Comparison of ENCODE assay signal across 18 cellular contexts in the genomic region with DNA sequence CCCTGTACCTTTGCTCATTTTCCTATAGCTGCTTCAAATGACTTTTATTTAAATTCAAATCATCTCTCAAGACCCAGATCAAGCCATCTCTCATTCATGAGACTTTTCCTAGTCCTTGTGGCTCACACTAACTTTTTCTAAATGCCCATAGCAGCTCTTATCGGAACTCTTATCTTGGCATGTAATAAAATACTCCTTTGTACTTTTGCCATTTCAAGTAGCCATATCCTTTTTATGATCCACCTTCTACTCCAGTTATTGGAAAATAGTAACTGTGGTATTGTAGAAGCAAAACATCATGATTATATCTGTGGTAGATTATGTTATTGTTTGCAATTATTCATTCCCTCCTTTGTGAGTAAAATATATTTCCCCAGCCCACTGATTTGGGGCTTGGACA. TPM values are rescaled to one million over a fixed set of nuclear protein-coding genes. Genes with fewer than 3 reads are reported as not detected.
DNase-seq lines count a peak whose midpoint lies in the region; FAIRE-seq and TF ChIP-seq lines count a peak whose summit lies in the region.
"Had no signal": no experiment of that assay in that cellular context is flagged by ENCODE, and none has a peak within 500 bp of the region (broad histone marks: within the 10 kb centered on the region; RNA-seq: fewer than 3 reads in every experiment).

No MANE protein-coding gene starts in this region.

- no peaks in the 10 kb centered on the region for H3K79me2 ChIP-seq in astrocyte (ENCODE audit: insufficient read depth, low read length)
- no peaks in the 10 kb centered on the region for H3K79me2 ChIP-seq in smooth muscle cell (ENCODE audit: low read depth)

- H3K9me3 ChIP-seq in HEK293 (ENCODE audit: control insufficient read depth, insufficient read depth, low read depth, low read length) (no peaks in the 10 kb centered on the region), astrocyte (ENCODE audit: insufficient read depth, low read depth, low read length) (no peaks in the 10 kb centered on the region), smooth muscle cell (replicated peaks; ENCODE audit: low read depth) (no peaks in the 10 kb centered on the region)
- H3K9me3 ChIP-seq: BLaER1 had no signal

- H3K4me3 Mint-ChIP-seq in astrocyte (ENCODE audit: unreplicated experiment) (peak overlapping the region; percentile 11), mesothelial cell of epicardium (peak overlapping the region; percentile 9)
- H3K4me3 Mint-ChIP-seq: CD14-positive monocyte; CD4-positive, alpha-beta memory T cell had no signal

- POLR2A ChIA-PET in HEK293 (lab: Yijun Ruan, JAX): no interaction called here

- H3K36me3 ChIP-seq in HEK293 (ENCODE audit: control insufficient read depth in 2 of 2, insufficient read depth in 1 of 2, low read length in 2 of 2) (no peaks in the 10 kb centered on the region), astrocyte (ENCODE audit: insufficient read depth, low read length) (no peaks in the 10 kb centered on the region), smooth muscle cell (ENCODE audit: low read depth) (no peaks in the 10 kb centered on the region)
- H3K36me3 ChIP-seq: BLaER1 had no signal

- no peak for TF ChIP-seq CTCF in HEK293 (tag by site-specific recombination; IDR thresholded peaks at IDR 0.05)
- TF ChIP-seq CTCF in astrocyte (IDR thresholded peaks at IDR 0.05; ENCODE audit: insufficient read depth, low read depth, low read length): no peak
- no peak for TF ChIP-seq CTCF in mesothelial cell of epicardium (IDR thresholded peaks at IDR 0.05; ENCODE audit: unreplicated experiment)
- TF ChIP-seq CTCF in smooth muscle cell (IDR thresholded peaks at IDR 0.05; ENCODE audit: borderline replicate concordance, insufficient read depth, poor library complexity, severe bottlenecking): no peak

- H3K4me2 ChIP-seq in astrocyte (ENCODE audit: low read length): peak overlapping the region; percentile 19
- H3K4me2 ChIP-seq in smooth muscle cell: peak overlapping the region; percentile 60
- H3K4me2 ChIP-seq: BLaER1 had no signal

- H3K4me3 ChIP-seq in HEK293 (ENCODE audit: low read depth, low read length): no peak overlapping the region
- H3K4me3 ChIP-seq in astrocyte (ENCODE audit: insufficient read depth, low read depth, low read length): no peak overlapping the region
- H3K4me3 ChIP-seq in smooth muscle cell: no peak overlapping the region
- H3K4me3 ChIP-seq: BLaER1, GM12878, K562 had no signal

- peaks cover 15% of the 10 kb centered on the region for H3K4me1 ChIP-seq in HEK293 (ENCODE audit: control insufficient read depth, insufficient read depth, low read length)
- H3K4me1 ChIP-seq in astrocyte (ENCODE audit: insufficient read depth, low read length): no peaks in the 10 kb centered on the region
- peaks cover 9% of the 10 kb centered on the region for H3K4me1 ChIP-seq in smooth muscle cell (ENCODE audit: low read depth)
- H3K4me1 ChIP-seq: BLaER1 had no signal

- H3K27me3 Mint-ChIP-seq in astrocyte (ENCODE audit: low read depth, unreplicated experiment) (no peaks in the 10 kb centered on the region), mesothelial cell of epicardium (ENCODE audit: low read depth) (no peaks in the 10 kb centered on the region)

- peak overlapping the region; percentile 49 for H3K27ac Mint-ChIP-seq in astrocyte (ENCODE audit: unreplicated experiment)
- H3K27ac Mint-ChIP-seq in mesothelial cell of epicardium: peak overlapping the region; percentile 74
- H3K27ac Mint-ChIP-seq: CD14-positive monocyte; CD4-positive, alpha-beta memory T cell had no signal

- H4K20me1 ChIP-seq in astrocyte (ENCODE audit: insufficient read depth, low read length): no peaks in the 10 kb centered on the region
- H4K20me1 ChIP-seq in smooth muscle cell (ENCODE audit: low read depth): no peaks in the 10 kb centered on the region
- H4K20me1 ChIP-seq: BLaER1 had no signal

- H3K9me3 Mint-ChIP-seq in astrocyte (ENCODE audit: unreplicated experiment) (no peaks in the 10 kb centered on the region), mesothelial cell of epicardium (peaks cover 20% of the 10 kb centered on the region)

- no peak overlapping the region for H3K9ac ChIP-seq in astrocyte (ENCODE audit: low read length)
- H3K9ac ChIP-seq in smooth muscle cell (ENCODE audit: low read depth): no peak overlapping the region
- H3K9ac ChIP-seq: BLaER1 had no signal

- H3K36me3 Mint-ChIP-seq in astrocyte (ENCODE audit: low read depth, unreplicated experiment) (no peaks in the 10 kb centered on the region), mesothelial cell of epicardium (peaks cover 5% of the 10 kb centered on the region)
- H3K36me3 Mint-ChIP-seq: CD14-positive monocyte; CD4-positive, alpha-beta memory T cell had no signal

- H3K27ac ChIP-seq in HEK293 (ENCODE audit: extremely low read depth, low read depth, low read length): no peak overlapping the region
- no peak overlapping the region for H3K27ac ChIP-seq in astrocyte (ENCODE audit: low read depth, low read length)
- H3K27ac ChIP-seq in smooth muscle cell (ENCODE audit: low read depth): no peak overlapping the region
- H3K27ac ChIP-seq: BLaER1, HL-60 had no signal

- H2AFZ ChIP-seq in astrocyte (ENCODE audit: low read depth, low read length): no peak overlapping the region
- peak overlapping the region; percentile 23 for H2AFZ ChIP-seq in smooth muscle cell (ENCODE audit: low read depth)

- H3K27me3 ChIP-seq in astrocyte (ENCODE audit: insufficient read depth, low read length): peaks cover 3% of the 10 kb centered on the region
- no peaks in the 10 kb centered on the region for H3K27me3 ChIP-seq in smooth muscle cell (ENCODE audit: low read depth)
- H3K27me3 ChIP-seq: BLaER1 had no signal

- no peak for FAIRE-seq in astrocyte (lab: Jason Lieb, UNC)
- FAIRE-seq: GM12878 had no signal

- WGBS in smooth muscle cell (ENCODE audit: low lambda C conversion rate): 50% methylated on average over 1 of the region's 1 CpG

- no peaks in the 10 kb centered on the region for H3F3A ChIP-seq in smooth muscle cell (ENCODE audit: low read depth)

- CTCF ChIA-PET in HEK293 (lab: Yijun Ruan, JAX): interaction anchor here (0.6 to 5.0 kb wide), 4 partner anchors 15 to 714 kb away, joined by 3 to 93 read pairs (median 4); no protein-coding TSS in a partner anchor

- DNase-seq in astrocyte (ENCODE audit: low read depth) (no peak), mesothelial cell of epicardium (ENCODE audit: low spot score in 2 of 2, unreplicated experiment in 2 of 2) (no peak), smooth muscle cell (lab: John Stamatoyannopoulos, UW; ENCODE audit: unreplicated experiment) (no peak), EL (no peak), NCI-H526 treated with DMSO at 0.1 percent for 48 hours (lab: John Stamatoyannopoulos, UW) (no peak), NCI-H748 treated with DMSO at 0.1 percent for 48 hours (lab: John Stamatoyannopoulos, UW) (no peak)
- DNase-seq: 8988T; CD4-positive, alpha-beta memory T cell; DMS79 treated with DMSO at 0.1 percent for 48 hours; GOT3; H7 had no signal

- H3K4me1 Mint-ChIP-seq in astrocyte (ENCODE audit: low read depth, unreplicated experiment): peaks cover 26% of the 10 kb centered on the region
- H3K4me1 Mint-ChIP-seq in mesothelial cell of epicardium: peaks cover 32% of the 10 kb centered on the region
- H3K4me1 Mint-ChIP-seq: CD14-positive monocyte; CD4-positive, alpha-beta memory T cell had no signal

TF ChIP-seq in HEK293, 187 proteins besides CTCF, POLR2A, EP300 and RAD21:
- TF ChIP-seq PRDM6 (tag by site-specific recombination; IDR thresholded peaks at IDR 0.05): peak; percentile 71
- peak; percentile 77 for TF ChIP-seq FEZF1 (tag by site-specific recombination; IDR thresholded peaks at IDR 0.05)
- peak; percentile 61; the same call in 1 of the 2 replicates for TF ChIP-seq OSR2 (tag by site-specific recombination; IDR thresholded peaks at IDR 0.05)
- peak; percentile 78; the same call in 1 of the 2 replicates for TF ChIP-seq TRIM28 (IDR thresholded peaks at IDR 0.05; ENCODE audit: borderline replicate concordance, low read length)
- TF ChIP-seq TCF7L2 (IDR thresholded peaks at IDR 0.05; ENCODE audit: borderline replicate concordance, low read depth, low read length): peak; percentile 90; the same call in 1 of the 2 replicates
- no peak for TF ChIP-seq KLF9 (tag by site-specific recombination; IDR thresholded peaks at IDR 0.05; ENCODE audit: low read depth)
- TF ChIP-seq GLI4 (tag by site-specific recombination; IDR thresholded peaks at IDR 0.05): no peak

RNA-seq across cellular contexts. Expression of gene FILIP1, which starts 37.6 kb away (rescaled TPM):
- 1.0 and 2.0 TPM in 2 replicates for total RNA-seq in astrocyte
- total RNA-seq in mesothelial cell of epicardium: 9.7 to 11.3 TPM (median 10.4 TPM) in 3 replicates
- 3.5 and 4.4 TPM in 2 replicates for total RNA-seq in smooth muscle cell
- 2.1 and 3.0 TPM in 2 replicates for polyA plus RNA-seq in smooth muscle cell
- total RNA-seq: CD4-positive, alpha-beta memory T cell; G401 had no signal
- polyA plus RNA-seq: CD14-positive monocyte; CD4-positive, alpha-beta memory T cell had no signal
